Comparison of ENCODE assay signal across 25 cellular contexts in genomic region chr2:195716466-195716865, GRCh38. TPM values are rescaled to one million over a fixed set of nuclear protein-coding genes. Genes with fewer than 3 reads are reported as not detected.
DNase-seq lines count a peak whose midpoint lies in the region; ATAC-seq, FAIRE-seq and TF ChIP-seq lines count a peak whose summit lies in the region.
"Had no signal": no experiment of that assay in that cellular context is flagged by ENCODE, and none has a peak within 500 bp of the region (broad histone marks: within the 10 kb centered on the region; RNA-seq: fewer than 3 reads in every experiment).

No MANE protein-coding gene starts in this region.

- peaks cover 78% of the 10 kb centered on the region for H3K36me3 Mint-ChIP-seq in nephron progenitor cell (ENCODE audit: low read depth)
- H3K36me3 Mint-ChIP-seq in activated CD4-positive, alpha-beta memory T cell treated with anti-CD3 and anti-CD28 coated beads for 36 hours, result peaks cover 48% of the 10 kb centered on the region

- peak overlapping the region; percentile 24 for H3K27ac Mint-ChIP-seq in nephron progenitor cell
- no peak overlapping the region for H3K27ac Mint-ChIP-seq in activated CD4-positive, alpha-beta memory T cell treated with anti-CD3 and anti-CD28 coated beads for 36 hours
- H3K27ac Mint-ChIP-seq: CD4-positive, alpha-beta T cell; CD8-positive, alpha-beta memory T cell had no signal

- dilution Hi-C loops in IMR-90 (cut with HindIII; ENCODE audit: low sequenced_read_pairs, unreplicated experiment), result no loop called here

- no peak overlapping the region for H2BK20ac ChIP-seq in IMR-90 (ENCODE audit: low read depth, low read length)

- H3K27me3 Mint-ChIP-seq in nephron progenitor cell (ENCODE audit: low read depth, poor library complexity), result no peaks in the 10 kb centered on the region
- H3K27me3 Mint-ChIP-seq in activated CD4-positive, alpha-beta memory T cell treated with anti-CD3 and anti-CD28 coated beads for 36 hours, result no peaks in the 10 kb centered on the region
- H3K27me3 Mint-ChIP-seq: CD4-positive, alpha-beta T cell; CD8-positive, alpha-beta memory T cell had no signal

- H3K27ac ChIP-seq in HepG2 (ENCODE audit: extremely low read length, insufficient read depth, low read length) (no peak overlapping the region), right lobe of liver (no peak overlapping the region), IMR-90 (ENCODE audit: insufficient read depth, low read length) (no peak overlapping the region; the same call in 1 of the 2 replicates)
- H3K27ac ChIP-seq: 22Rv1; BLaER1 treated with 17β-estradiol and CSF1 and Interleukin-3, amounts not matched to agents 10 nM and 100 nM; GM23248 had no signal

- TF ChIP-seq CTCF in HepG2 (CRISPR knock-in tag; IDR thresholded peaks at IDR 0.05) (no peak), right lobe of liver (IDR thresholded peaks at IDR 0.05) (no peak), IMR-90 (conservative IDR thresholded peaks at IDR 0.05; ENCODE audit: low read depth, low read length) (no peak), nephron progenitor cell (IDR thresholded peaks at IDR 0.05) (no peak)

- 96% methylated on average over 4 of the region's 4 CpGs for WGBS in HepG2 (ENCODE audit: low lambda C conversion rate)
- 89% methylated on average over 4 of the region's 4 CpGs for WGBS in right lobe of liver (ENCODE audit: insufficient coverage, low coverage, low lambda C conversion rate, missing lambda C conversion rate)
- WGBS in IMR-90 (ENCODE audit: extremely low coverage in 2 of 2, insufficient read length in 1 of 2), 2 experiments, result no CpG with 5 or more reads among the region's 4 CpGs

- peak overlapping the region; percentile 69 for H4K5ac ChIP-seq in IMR-90 (ENCODE audit: low read depth, low read length)

- H2AK5ac ChIP-seq in IMR-90 (ENCODE audit: low read depth, low read length), result no peak overlapping the region

- H3K27me3 ChIP-seq in HepG2 (ENCODE audit: control insufficient read depth in 1 of 2, insufficient read depth in 2 of 2, low read length in 2 of 2) (no peaks in the 10 kb centered on the region), right lobe of liver (no peaks in the 10 kb centered on the region), IMR-90 (ENCODE audit: control insufficient read depth, insufficient read depth, low read length) (no peaks in the 10 kb centered on the region)
- H3K27me3 ChIP-seq: BE2C; BLaER1 treated with 17β-estradiol and CSF1 and Interleukin-3, amounts not matched to agents 10 nM and 100 nM had no signal

- H3K14ac ChIP-seq in IMR-90 (replicated peaks; ENCODE audit: low read depth, low read length), result no peak overlapping the region

- no peak for FAIRE-seq in HepG2 (lab: Jason Lieb, UNC)
- FAIRE-seq: A204.1, D721Med, GM12891, H1 had no signal

- DNase-seq in HepG2 (ENCODE audit: low spot score), result no peak
- DNase-seq in right lobe of liver, result no peak
- no peak for DNase-seq in IMR-90
- DNase-seq in nephron progenitor cell, result no peak
- no peak for DNase-seq in activated CD4-positive, alpha-beta memory T cell treated with anti-CD3 and anti-CD28 coated beads for 36 hours
- DNase-seq in SKM-1 (lab: John Stamatoyannopoulos, UW; ENCODE audit: unreplicated experiment), result no peak
- DNase-seq: ACHN; AML-193; BE2C; CD4-positive, alpha-beta T cell; CD8-positive, alpha-beta memory T cell; DMS 273 treated with DMSO at 0.1 percent for 48 hours; DMS79; EL; GF-D8; GM23248; H7 had no signal

- TF ChIP-seq POLR2A in HepG2 (IDR thresholded peaks at IDR 0.05; ENCODE audit: insufficient read depth in 1 of 2, low read depth in 2 of 2, low read length in 2 of 2) (no peak), right lobe of liver (IDR thresholded peaks at IDR 0.05) (no peak), IMR-90 (IDR thresholded peaks at IDR 0.05; ENCODE audit: low read depth, low read length) (no peak)

- H3K4me1 Mint-ChIP-seq in nephron progenitor cell, result no peaks in the 10 kb centered on the region
- peaks cover 2% of the 10 kb centered on the region for H3K4me1 Mint-ChIP-seq in activated CD4-positive, alpha-beta memory T cell treated with anti-CD3 and anti-CD28 coated beads for 36 hours (ENCODE audit: low read depth)
- H3K4me1 Mint-ChIP-seq: CD14-positive monocyte had no signal

- H3K23ac ChIP-seq in IMR-90 (ENCODE audit: low read depth, low read length), result 0 out of 2 replicates have a peak overlapping the region, but pooled peaks have one; percentile 40

- H3K79me2 ChIP-seq in HepG2 (ENCODE audit: insufficient read depth, low read length), result no peaks in the 10 kb centered on the region

- no peaks in the 10 kb centered on the region for H3K9me3 Mint-ChIP-seq in nephron progenitor cell
- H3K9me3 Mint-ChIP-seq in activated CD4-positive, alpha-beta memory T cell treated with anti-CD3 and anti-CD28 coated beads for 36 hours, result no peaks in the 10 kb centered on the region
- H3K9me3 Mint-ChIP-seq: CD4-positive, alpha-beta T cell; CD8-positive, alpha-beta memory T cell had no signal

- no peak overlapping the region for H3K56ac ChIP-seq in IMR-90 (ENCODE audit: extremely low read depth, insufficient read depth, low read length)

- no peak overlapping the region for H4K8ac ChIP-seq in IMR-90 (ENCODE audit: low read depth in 2 of 2, low read length in 2 of 2)

- H3K9me3 ChIP-seq in HepG2 (ENCODE audit: low read length) (no peaks in the 10 kb centered on the region), right lobe of liver (no peaks in the 10 kb centered on the region), IMR-90 (ENCODE audit: control insufficient read depth, insufficient read depth, low read length) (no peaks in the 10 kb centered on the region)
- H3K9me3 ChIP-seq: BE2C; BLaER1 treated with 17β-estradiol and CSF1 and Interleukin-3, amounts not matched to agents 10 nM and 100 nM had no signal

- H2BK15ac ChIP-seq in IMR-90 (ENCODE audit: low read depth, low read length), result no peak overlapping the region

- no peak overlapping the region for H3K4me3 ChIP-seq in HepG2 (replicated peaks in 1 of 3; ENCODE audit: insufficient read depth in 1 of 3, low read depth in 2 of 3, low read length in 3 of 3)
- H3K4me3 ChIP-seq in right lobe of liver, result no peak overlapping the region
- no peak overlapping the region for H3K4me3 ChIP-seq in IMR-90 (ENCODE audit: insufficient read depth, low read depth, low read length)
- H3K4me3 ChIP-seq: BLaER1 treated with 17β-estradiol and CSF1 and Interleukin-3, amounts not matched to agents 10 nM and 100 nM; GM23248 had no signal

- in situ Hi-C loops in HepG2 (cut with HindIII; ENCODE audit: extremely low pct_ligation_motif_present, low pct_unique_long_range_greater_than_20kb), result no loop called here
- in situ Hi-C loops in IMR-90 (cut with MboI; ENCODE audit: low sequenced_read_pairs), result no loop called here

- no peak overlapping the region; the same call in 1 of the 2 replicates for H3K4ac ChIP-seq in IMR-90 (ENCODE audit: low read depth, low read length)

- H2BK120ac ChIP-seq in IMR-90 (ENCODE audit: low read depth, low read length), result no peak overlapping the region; the same call in 1 of the 2 replicates

- H3K9me1 ChIP-seq in IMR-90 (ENCODE audit: insufficient read depth, low read length), result peaks cover 3% of the 10 kb centered on the region; the same call in 1 of the 2 replicates

- H3K4me3 Mint-ChIP-seq in nephron progenitor cell, result no peak overlapping the region
- no peak overlapping the region for H3K4me3 Mint-ChIP-seq in activated CD4-positive, alpha-beta memory T cell treated with anti-CD3 and anti-CD28 coated beads for 36 hours
- H3K4me3 Mint-ChIP-seq: CD14-positive monocyte; CD4-positive, alpha-beta T cell; CD8-positive, alpha-beta memory T cell had no signal

- CTCF ChIA-PET in HepG2 (lab: Yijun Ruan, JAX; ENCODE audit: low intra/inter-chr PET ratio, low total read pairs), result no interaction called here
- CTCF ChIA-PET in IMR-90 (lab: Yijun Ruan, JAX), result no interaction called here
- CTCF ChIA-PET in activated CD4-positive, alpha-beta memory T cell treated with anti-CD3 and anti-CD28 coated beads for 36 hours (lab: Charles Lee), result no interaction called here

- H3K4me2 ChIP-seq in HepG2 (ENCODE audit: low read depth, low read length) (no peak overlapping the region), IMR-90 (ENCODE audit: low read depth, low read length) (no peak overlapping the region)
- H3K4me2 ChIP-seq: BLaER1 treated with 17β-estradiol and CSF1 and Interleukin-3, amounts not matched to agents 10 nM and 100 nM had no signal

- POLR2A ChIA-PET in HepG2 (lab: Yijun Ruan, JAX), result no interaction called here
- POLR2A ChIA-PET in IMR-90 (lab: Charles Lee; ENCODE audit: unreplicated experiment), result no interaction called here
- POLR2A ChIA-PET in activated CD4-positive, alpha-beta memory T cell treated with anti-CD3 and anti-CD28 coated beads for 36 hours (lab: Charles Lee), result no interaction called here

- no peak overlapping the region for H2AFZ ChIP-seq in HepG2 (ENCODE audit: low read length)
- H2AFZ ChIP-seq in IMR-90 (replicated peaks; ENCODE audit: low read length, poor library complexity), result no peak overlapping the region
- H2AFZ ChIP-seq: GM23248 had no signal

- H3K9ac ChIP-seq in HepG2 (ENCODE audit: insufficient read depth, low read depth, low read length), result no peak overlapping the region
- no peak overlapping the region for H3K9ac ChIP-seq in IMR-90 (ENCODE audit: low read depth, low read length)
- H3K9ac ChIP-seq: BLaER1 treated with 17β-estradiol and CSF1 and Interleukin-3, amounts not matched to agents 10 nM and 100 nM; GM23248 had no signal

- H3K79me1 ChIP-seq in IMR-90 (ENCODE audit: low read depth in 1 of 2, low read length in 2 of 2), result peaks cover 13% of the 10 kb centered on the region in 2 experiments

- TF ChIP-seq RAD21 in HepG2 (CRISPR knock-in tag; IDR thresholded peaks at IDR 0.05), result no peak
- no peak for TF ChIP-seq RAD21 in IMR-90 (IDR thresholded peaks at IDR 0.05; ENCODE audit: low read length)

- intact Hi-C loops in HepG2 (cut with micrococcal nuclease; ENCODE audit: unreplicated experiment), result no loop called here
- intact Hi-C loops in right lobe of liver (cut with DNase I), result no loop called here
- intact Hi-C loops in IMR-90 (cut with micrococcal nuclease), result no loop called here
- intact Hi-C loops in activated CD4-positive, alpha-beta memory T cell treated with anti-CD3 and anti-CD28 coated beads for 36 hours (cut with micrococcal nuclease), result no loop called here

- H3K18ac ChIP-seq in IMR-90 (ENCODE audit: low read depth, low read length), result no peak overlapping the region

- BruUV-seq in HepG2 (replicated peaks; lab: Mats Ljungman, UMichigan), result no TSS peak
- no TSS peak for BruUV-seq in IMR-90 (replicated peaks; lab: Mats Ljungman, UMichigan)

- no peak overlapping the region for H2AK9ac ChIP-seq in IMR-90 (replicated peaks; ENCODE audit: low read depth, low read length, poor library complexity)

- H4K20me1 ChIP-seq in HepG2 (ENCODE audit: insufficient read depth, low read length) (no peaks in the 10 kb centered on the region), IMR-90 (ENCODE audit: insufficient read depth, low read length) (no peaks in the 10 kb centered on the region)
- H4K20me1 ChIP-seq: BLaER1 treated with 17β-estradiol and CSF1 and Interleukin-3, amounts not matched to agents 10 nM and 100 nM had no signal

- H3K4me1 ChIP-seq in HepG2 (ENCODE audit: insufficient read depth, low read length) (no peaks in the 10 kb centered on the region), right lobe of liver (no peaks in the 10 kb centered on the region), IMR-90 (ENCODE audit: control insufficient read depth, insufficient read depth, low read length) (peaks cover 3% of the 10 kb centered on the region; the same call in 1 of the 2 replicates)
- H3K4me1 ChIP-seq: BE2C had no signal

- H4K91ac ChIP-seq in IMR-90 (ENCODE audit: insufficient read depth, low read depth, low read length), result no peak overlapping the region

- TF ChIP-seq EP300 in HepG2 (IDR thresholded peaks at IDR 0.05; ENCODE audit: low read depth in 2 of 2, low read length in 2 of 2), result no peak
- no peak for TF ChIP-seq EP300 in HepG2 (CRISPR knock-in tag; IDR thresholded peaks at IDR 0.05; ENCODE audit: borderline replicate concordance)

- no peak for ATAC-seq in HepG2
- no peak for ATAC-seq in right lobe of liver
- no peak for ATAC-seq in IMR-90 (ENCODE audit: low read depth)
- ATAC-seq: HCT116 had no signal

- peaks cover 0 to 1% of the 10 kb centered on the region in 2 experiments; a peak in 1 of 5 replicates for H3K36me3 ChIP-seq in HepG2 (replicated peaks in 1 of 2; ENCODE audit: control insufficient read depth in 1 of 2, insufficient read depth in 2 of 2, low read length in 2 of 2)
- peaks cover 0 to 8% (median 0%) of the 10 kb centered on the region in 4 donors for H3K36me3 ChIP-seq in right lobe of liver
- peaks cover 17% of the 10 kb centered on the region for H3K36me3 ChIP-seq in IMR-90 (ENCODE audit: control insufficient read depth, insufficient read depth, low read length)

- no peak overlapping the region for H2BK5ac ChIP-seq in IMR-90 (ENCODE audit: low read depth, low read length, poor library complexity, severe bottlenecking)

RNA-seq across cellular contexts. Expression of gene SLC39A10, which starts 59.4 kb away (rescaled TPM):
- total RNA-seq in HepG2 (2016; rRNA removed; fragmentation: Illumina TruSeq; extraction: Trizol) (7.2 and 13.2 TPM in 2 replicates), right lobe of liver (1 to 10 TPM; 3.5 to 5.2 (median 4.6) TPM), IMR-90 (2012; rRNA removed) (64.7 and 92.8 TPM in 2 replicates)
- 2.7 and 4.0 TPM in 2 replicates for total RNA-seq in HepG2 (2016; cell fraction: cytosol; rRNA removed; fragmentation: Illumina TruSeq; extraction: Trizol; ENCODE audit: low read depth)
- 7.2 and 12.7 TPM in 2 replicates for total RNA-seq in HepG2 (2016; cell fraction: insoluble cytoplasmic fraction; rRNA removed; fragmentation: Illumina TruSeq; extraction: Trizol)
- total RNA-seq in HepG2 (2016; cell fraction: membrane; rRNA removed; fragmentation: Illumina TruSeq; extraction: Trizol), result 3.5 and 4.7 TPM in 2 replicates
- total RNA-seq in HepG2 (2016; cell fraction: nucleus; rRNA removed; fragmentation: Illumina TruSeq; extraction: Trizol), result 17.2 and 19.6 TPM in 2 replicates
- polyA plus RNA-seq in HepG2 (2011; rRNA removed) (21.0 and 21.3 TPM in 2 replicates), IMR-90 (2012; rRNA removed) (12.6 and 17.6 TPM in 2 replicates)
- 8.3 and 17.1 TPM in 2 replicates for polyA plus RNA-seq in HepG2 (2011; cell fraction: cytosol; rRNA removed)
- polyA plus RNA-seq in HepG2 (2011; cell fraction: nucleus; rRNA removed), result 9.1 and 12.0 TPM in 2 replicates
- 22.8 and 23.0 TPM in 2 replicates for polyA plus RNA-seq in HepG2 (2012)
- polyA plus RNA-seq in HepG2 (2016; cell fraction: cytosol; fragmentation: Illumina TruSeq; extraction: Trizol; ENCODE audit: low read depth), result 0.12 and 0.20 TPM in 2 replicates
- polyA plus RNA-seq in HepG2 (2016; cell fraction: insoluble cytoplasmic fraction; fragmentation: Illumina TruSeq; extraction: Trizol; ENCODE audit: low read depth), result 3.7 and 3.8 TPM in 2 replicates
- polyA plus RNA-seq in HepG2 (2016; cell fraction: membrane; fragmentation: Illumina TruSeq; extraction: Trizol; ENCODE audit: low read depth), result 1.0 and 1.3 TPM in 2 replicates
- polyA plus RNA-seq in HepG2 (2016; cell fraction: nucleus; fragmentation: Illumina TruSeq; extraction: Trizol; ENCODE audit: insufficient read depth, low read depth), result 11.1 TPM in 2 replicates
- polyA minus RNA-seq in HepG2 (2011; rRNA and poly(A)+ RNA removed; ENCODE audit: low replicate concordance), result 53.0 and 116 TPM in 2 replicates
- 43.8 and 58.0 TPM in 2 replicates for polyA minus RNA-seq in HepG2 (2011; cell fraction: cytosol; rRNA and poly(A)+ RNA removed)
- polyA minus RNA-seq in HepG2 (2011; cell fraction: nucleus; rRNA and poly(A)+ RNA removed), result 52.9 and 81.2 TPM in 2 replicates
- polyA plus RNA-seq in IMR-90 (2012; cell fraction: cytosol; rRNA removed), result 2.4 and 3.2 TPM in 2 replicates
- 10.2 and 75.9 TPM in 2 replicates for polyA plus RNA-seq in IMR-90 (2012; cell fraction: nucleus; rRNA removed; ENCODE audit: low replicate concordance)
- total RNA-seq in activated CD4-positive, alpha-beta memory T cell treated with anti-CD3 and anti-CD28 coated beads for 36 hours, result 10 to 100 TPM; 36.1 to 37.4 TPM
